1 cellular context compared by ENCODE assay signal in genomic region chr22:19700790-19701419, GRCh38.
TF ChIP-seq lines count a peak whose summit lies in the region.

No MANE protein-coding gene starts in this region.

TF ChIP-seq in K562, 482 proteins besides CTCF, POLR2A, EP300 and RAD21 (continued from another document and continues in another):
- 0 out of 2 replicates have a peak, but pooled peaks have one; percentile 22 for TF ChIP-seq THRB (CRISPR knock-in tag; conservative IDR thresholded peaks at IDR 0.05)
- TF ChIP-seq SRF (CRISPR knock-in tag; IDR thresholded peaks at IDR 0.05), result no peak
- no peak for TF ChIP-seq RBM15 (IDR thresholded peaks at IDR 0.05; ENCODE audit: insufficient read depth, low read length)
- TF ChIP-seq SOX6 (IDR thresholded peaks at IDR 0.05), result no peak
- no peak for TF ChIP-seq ARID3A (IDR thresholded peaks at IDR 0.05; ENCODE audit: borderline replicate concordance, low read depth, low read length)
- peak; percentile 45 for TF ChIP-seq CBX2 (IDR thresholded peaks at IDR 0.05; ENCODE audit: insufficient read depth, low read length, poor library complexity, severe bottlenecking)
- no peak for TF ChIP-seq CREB3 (tag; conservative IDR thresholded peaks at IDR 0.05; ENCODE audit: low read depth)
- peak; percentile 74; the same call in 1 of the 2 replicates for TF ChIP-seq HLTF (IDR thresholded peaks at IDR 0.05)
- no peak for TF ChIP-seq HDAC3 (IDR thresholded peaks at IDR 0.05; ENCODE audit: borderline replicate concordance, partially characterized antibody)
- TF ChIP-seq NKRF (IDR thresholded peaks at IDR 0.05; ENCODE audit: borderline replicate concordance), result peak; percentile 49; the same call in 1 of the 2 replicates
- no peak for TF ChIP-seq SMARCA4 (IDR thresholded peaks at IDR 0.05)
- no peak for TF ChIP-seq ZNF780A (CRISPR knock-in tag; IDR thresholded peaks at IDR 0.05)
- TF ChIP-seq NUFIP1 (IDR thresholded peaks at IDR 0.05; ENCODE audit: partially characterized antibody), result no peak
- peak; percentile 38 for TF ChIP-seq ARID1B (IDR thresholded peaks at IDR 0.05)
- no peak for TF ChIP-seq ZBTB9 (CRISPR knock-in tag; IDR thresholded peaks at IDR 0.05)
- peak; percentile 72 for TF ChIP-seq ZNF699 (CRISPR knock-in tag; IDR thresholded peaks at IDR 0.05; ENCODE audit: insufficient replicate concordance)
- TF ChIP-seq FOXA1 (IDR thresholded peaks at IDR 0.05; ENCODE audit: borderline replicate concordance), result no peak
- TF ChIP-seq NFXL1 (CRISPR knock-in tag; IDR thresholded peaks at IDR 0.05), result no peak
- TF ChIP-seq ZNF785 (CRISPR knock-in tag; IDR thresholded peaks at IDR 0.05), result no peak
- TF ChIP-seq CHD1 (IDR thresholded peaks at IDR 0.05; ENCODE audit: low read length), result no peak
- TF ChIP-seq FUS (optimal IDR thresholded peaks at IDR 0.05; ENCODE audit: low read depth, low read length), result no peak
- TF ChIP-seq NFE2L1 (tag; IDR thresholded peaks at IDR 0.05; ENCODE audit: borderline replicate concordance, low read depth), result no peak
- TF ChIP-seq FOXA3 (CRISPR knock-in tag; conservative IDR thresholded peaks at IDR 0.05 in 1 of 2, IDR thresholded peaks at IDR 0.05 in 1 of 2), result no peak
- no peak for TF ChIP-seq KDM5B (IDR thresholded peaks at IDR 0.05; ENCODE audit: insufficient replicate concordance, low read depth, low read length)
- TF ChIP-seq ZNF3 (CRISPR knock-in tag; IDR thresholded peaks at IDR 0.05), result no peak
- no peak for TF ChIP-seq FOXK1 (CRISPR knock-in tag; IDR thresholded peaks at IDR 0.05; ENCODE audit: borderline replicate concordance)
- peak; percentile 69; the same call in 1 of the 2 replicates for TF ChIP-seq CC2D1A (IDR thresholded peaks at IDR 0.05)
- TF ChIP-seq SIRT6 (IDR thresholded peaks at IDR 0.05; ENCODE audit: low read depth, low read length), result no peak
- no peak for TF ChIP-seq TAL1 (IDR thresholded peaks at IDR 0.05)
- TF ChIP-seq ZNF133 (CRISPR knock-in tag; IDR thresholded peaks at IDR 0.05), result no peak
- TF ChIP-seq ZNF232 (CRISPR knock-in tag; IDR thresholded peaks at IDR 0.05), result no peak
- no peak for TF ChIP-seq ZEB2 (IDR thresholded peaks at IDR 0.05)
- no peak for TF ChIP-seq HMGXB4 (CRISPR knock-in tag; IDR thresholded peaks at IDR 0.05)
- no peak for TF ChIP-seq NCOA2 (IDR thresholded peaks at IDR 0.05; ENCODE audit: partially characterized antibody in 2 of 2)
- TF ChIP-seq KDM4B (IDR thresholded peaks at IDR 0.05; ENCODE audit: borderline replicate concordance in 2 of 2, low read depth in 1 of 2), result no peak
- no peak for TF ChIP-seq ZHX1 (conservative IDR thresholded peaks at IDR 0.05; ENCODE audit: low read length)
- peak in 1 of 2 experiments; percentile 42; a peak in 1 of 4 replicates for TF ChIP-seq HDAC1 (IDR thresholded peaks at IDR 0.05)
- no peak for TF ChIP-seq HMGN3 (IDR thresholded peaks at IDR 0.05; ENCODE audit: borderline replicate concordance, extremely low read depth, insufficient read length, low read depth, low read length)
- no peak for TF ChIP-seq ELK1 (CRISPR knock-in tag; IDR thresholded peaks at IDR 0.05)
- TF ChIP-seq POU5F1 (IDR thresholded peaks at IDR 0.05; ENCODE audit: borderline replicate concordance, low read depth, low read length, partially characterized antibody), result no peak
- no peak for TF ChIP-seq FOXO4 (CRISPR knock-in tag; IDR thresholded peaks at IDR 0.05)
- no peak for TF ChIP-seq ZNF41 (CRISPR knock-in tag; conservative IDR thresholded peaks at IDR 0.05)
- no peak for TF ChIP-seq ZNF551 (CRISPR knock-in tag; IDR thresholded peaks at IDR 0.05)
- TF ChIP-seq GABPB2 (CRISPR knock-in tag; conservative IDR thresholded peaks at IDR 0.05), result no peak
- TF ChIP-seq TBL1XR1 (IDR thresholded peaks at IDR 0.05; ENCODE audit: low read length in 2 of 2), result no peak
- 0 out of 2 replicates have a peak, but pooled peaks have one; percentile 60 for TF ChIP-seq ZNF354B (CRISPR knock-in tag; IDR thresholded peaks at IDR 0.05)
- no peak for TF ChIP-seq STAT5A (IDR thresholded peaks at IDR 0.05; ENCODE audit: borderline replicate concordance, low read length)
- TF ChIP-seq CREBBP (IDR thresholded peaks at IDR 0.05; ENCODE audit: low read depth, low read length), result no peak
- no peak for TF ChIP-seq CREM (IDR thresholded peaks at IDR 0.05; ENCODE audit: low read depth)
- no peak for TF ChIP-seq SMAD1 (IDR thresholded peaks at IDR 0.05; ENCODE audit: low read depth, low read length, partially characterized antibody)
- TF ChIP-seq ZBTB5 (IDR thresholded peaks at IDR 0.05), result 0 out of 2 replicates have a peak, but pooled peaks have one; percentile 48
- no peak for TF ChIP-seq ZNF197 (CRISPR knock-in tag; IDR thresholded peaks at IDR 0.05; ENCODE audit: low read depth)
